Comparison of ENCODE assay signal across 16 cellular contexts in genomic region chr2:19861771-19862170, GRCh38. TPM values are rescaled to one million over a fixed set of nuclear protein-coding genes. Genes with fewer than 3 reads are reported as not detected.
DNase-seq lines count a peak whose midpoint lies in the region; ATAC-seq and TF ChIP-seq lines count a peak whose summit lies in the region.
"Had no signal": no experiment of that assay in that cellular context is flagged by ENCODE, and none has a peak within 500 bp of the region (broad histone marks: within the 10 kb centered on the region; RNA-seq: fewer than 3 reads in every experiment).

No MANE protein-coding gene starts in this region.

- TF ChIP-seq CTCF in ascending aorta (IDR thresholded peaks at IDR 0.05) (no peak), fibroblast of the aortic adventitia (IDR thresholded peaks at IDR 0.05; ENCODE audit: insufficient read depth, low read length) (no peak)

- intact Hi-C loops in ascending aorta (cut with DNase I), result loop anchor here (2.0 to 10.0 kb wide), 7 partner anchors 174 to 1477 kb away; partner anchors contain the start of gene RDH14

- H3K27ac Mint-ChIP-seq in T-helper 17 cell, result no peak overlapping the region
- H3K27ac Mint-ChIP-seq: activated naive CD4-positive, alpha-beta T cell treated with anti-CD3 and anti-CD28 coated beads, Interleukin-2, amount 10 ng/mL, durations not matched to agents 7 days and 5 days had no signal

- H3K36me3 Mint-ChIP-seq in T-helper 17 cell (ENCODE audit: low read depth), result no peaks in the 10 kb centered on the region
- H3K36me3 Mint-ChIP-seq: activated naive CD4-positive, alpha-beta T cell treated with anti-CD3 and anti-CD28 coated beads, Interleukin-2, amount 10 ng/mL, durations not matched to agents 7 days and 5 days had no signal

- peak overlapping the region; percentile 89 to 91 for H3K27ac ChIP-seq in ascending aorta
- H3K27ac ChIP-seq: BLaER1, pancreas had no signal

- H3K4me3 ChIP-seq in ascending aorta (no peak overlapping the region), fibroblast of the aortic adventitia (ENCODE audit: low read depth, low read length) (no peak overlapping the region)
- H3K4me3 ChIP-seq: BLaER1, GM12878, pancreas had no signal

- ATAC-seq in T-helper 17 cell, result no peak
- ATAC-seq: GM12878, pancreas had no signal

- H3K36me3 ChIP-seq in ascending aorta, result no peaks in the 10 kb centered on the region
- H3K36me3 ChIP-seq: BLaER1, pancreas had no signal

- H3K4me3 Mint-ChIP-seq in T-helper 17 cell, result no peak overlapping the region
- H3K4me3 Mint-ChIP-seq: activated naive CD4-positive, alpha-beta T cell treated with anti-CD3 and anti-CD28 coated beads, Interleukin-2, amount 10 ng/mL, durations not matched to agents 7 days and 5 days had no signal

- H3K27me3 ChIP-seq in ascending aorta, result no peaks in the 10 kb centered on the region
- H3K27me3 ChIP-seq: BLaER1, pancreas had no signal

- H3K4me1 ChIP-seq in ascending aorta, result peaks cover 23 to 60% of the 10 kb centered on the region in 2 donors
- H3K4me1 ChIP-seq: BLaER1 had no signal

- peaks cover 40% of the 10 kb centered on the region for H3K27me3 Mint-ChIP-seq in T-helper 17 cell

- peaks cover 6% of the 10 kb centered on the region for H3K4me1 Mint-ChIP-seq in T-helper 17 cell
- H3K4me1 Mint-ChIP-seq: activated naive CD4-positive, alpha-beta T cell treated with anti-CD3 and anti-CD28 coated beads, Interleukin-2, amount 10 ng/mL, durations not matched to agents 7 days and 5 days had no signal

- peak; percentile 39 for DNase-seq in HCEC 1CT
- DNase-seq in ascending aorta (ENCODE audit: low spot score in 2 of 2), result peak in 1 of 2 donors; percentile 76
- DNase-seq in fibroblast of the aortic adventitia (ENCODE audit: low read depth), result peak; percentile 51
- DNase-seq in stromal cell of bone marrow (ENCODE audit: low read depth), result peak; percentile 28
- DNase-seq in AML-193 (lab: John Stamatoyannopoulos, UW), result no peak
- no peak for DNase-seq in T-helper 17 cell
- DNase-seq in SHP77 (lab: John Stamatoyannopoulos, UW), result no peak
- DNase-seq: activated CD4-positive, alpha-beta T cell treated with anti-CD3 and anti-CD28 coated beads, Interleukin-2, amount 50 U/mL, for 4 hours; activated naive CD4-positive, alpha-beta T cell treated with anti-CD3 and anti-CD28 coated beads, Interleukin-2, amount 10 ng/mL, durations not matched to agents 7 days and 5 days; NCI-H1048; NCI-H2107; NCI-H69; pancreas; stimulated activated CD4-positive, alpha-beta T cell treated with anti-CD3 and anti-CD28 coated beads, Interleukin-4, amount 100 ng/mL, for 1 hour had no signal

- H3K9me3 ChIP-seq in ascending aorta (no peaks in the 10 kb centered on the region), T-helper 17 cell (ENCODE audit: control insufficient read depth, low read length, poor library complexity, severe bottlenecking) (no peaks in the 10 kb centered on the region)
- H3K9me3 ChIP-seq: BLaER1, pancreas had no signal

RNA-seq across cellular contexts. Expression of gene TTC32, which starts 40.0 kb away (rescaled TPM):
- total RNA-seq in ascending aorta (not detected), fibroblast of the aortic adventitia (ENCODE audit: low replicate concordance) (9.3 and 34.1 TPM in 2 replicates), T-helper 17 cell (10 to 100 TPM; 33.4 to 36.9 TPM)

Comparison
In these comparisons a context has a peak if more than half of its experiments do, and no peak if none do; other contexts are left out.
1. DNase-seq: peak in HCEC 1CT (single experiment), fibroblast of the aortic adventitia (single experiment) and stromal cell of bone marrow (single experiment); none in AML-193 (0 of 2), T-helper 17 cell (0 of 3) and SHP77 (0 of 2).
2. RNA of gene TTC32, which starts 40.0 kb away (total RNA-seq): 33.4 to 36.9 TPM in T-helper 17 cell and 9.3 to 34.1 TPM in fibroblast of the aortic adventitia; not detected in ascending aorta (single experiment); every median in the first group is over 10 times any median in the second.